8 cellular contexts compared by ENCODE assay signal in genomic region chr13:50123515-50123861, GRCh38.
A peak's percentile ranks its signal among the peaks of the same experiment; 100 is the strongest.
DNase-seq lines count a peak whose midpoint lies in the region; ATAC-seq and TF ChIP-seq lines count a peak whose summit lies in the region.

No MANE protein-coding gene starts in this region.

- no peaks in the 10 kb centered on the region for H3K9me3 ChIP-seq in BLaER1 treated with 17β-estradiol and CSF1 and Interleukin-3, amounts not matched to agents 10 nM and 100 nM (replicated peaks in 1 of 11)
- H3K9me3 ChIP-seq in HUES64 (ENCODE audit: insufficient read depth, low read depth, low read length): no peaks in the 10 kb centered on the region

- peaks cover 51% of the 10 kb centered on the region for H3K27me3 Mint-ChIP-seq in nephron (ENCODE audit: low read depth)

- peak overlapping the region; percentile 98 to 100 (median 99) for H3K27ac ChIP-seq in BLaER1 treated with 17β-estradiol and CSF1 and Interleukin-3, amounts not matched to agents 10 nM and 100 nM
- no peak overlapping the region; the same call in 1 of the 2 replicates for H3K27ac ChIP-seq in HUES64 (ENCODE audit: low read depth, low read length)
- peak overlapping the region; percentile 100 for H3K27ac ChIP-seq in coronary artery

- H3K4me1 Mint-ChIP-seq in nephron: peaks cover 45% of the 10 kb centered on the region

- H4K20me1 ChIP-seq in BLaER1 treated with 17β-estradiol and CSF1 and Interleukin-3, amounts not matched to agents 10 nM and 100 nM: peaks cover 0 to 55% (median 19%) of the 10 kb centered on the region in 11 experiments; a peak in 16 of 22 replicates

- peak overlapping the region; percentile 82 to 93 (median 90) for H3K4me3 Mint-ChIP-seq in nephron

- peaks cover under 1 to 10% (median 6%) of the 10 kb centered on the region in 11 experiments for H3K27me3 ChIP-seq in BLaER1 treated with 17β-estradiol and CSF1 and Interleukin-3, amounts not matched to agents 10 nM and 100 nM
- H3K27me3 ChIP-seq in HUES64 (ENCODE audit: insufficient read depth, low read length): peaks cover 84% of the 10 kb centered on the region

- H3K27ac Mint-ChIP-seq in nephron: peak overlapping the region; percentile 80 to 94 (median 94)

- H3K36me3 Mint-ChIP-seq in nephron (ENCODE audit: low read depth): peaks cover 20% of the 10 kb centered on the region

- ATAC-seq in GM18498 (IDR thresholded peaks at IDR 0.05; ENCODE audit: unreplicated experiment) (no peak), HG02588 (IDR thresholded peaks at IDR 0.05; ENCODE audit: unreplicated experiment) (no peak), GM19467 (IDR thresholded peaks at IDR 0.05; ENCODE audit: unreplicated experiment) (no peak)

- WGBS in HUES64: 3% methylated on average over 13 of the region's 13 CpGs

- H3K4me2 ChIP-seq in BLaER1 treated with 17β-estradiol and CSF1 and Interleukin-3, amounts not matched to agents 10 nM and 100 nM: peak overlapping the region; percentile 76 to 99 (median 92)

- H3K9me3 Mint-ChIP-seq in nephron: no peaks in the 10 kb centered on the region

- H3K4me1 ChIP-seq in BLaER1 treated with 17β-estradiol and CSF1 and Interleukin-3, amounts not matched to agents 10 nM and 100 nM: peaks cover 60 to 71% (median 66%) of the 10 kb centered on the region in 10 experiments
- H3K4me1 ChIP-seq in HUES64 (ENCODE audit: insufficient read depth, low read length): peaks cover 42% of the 10 kb centered on the region

- peak overlapping the region; percentile 98 to 100 (median 99) for H3K9ac ChIP-seq in BLaER1 treated with 17β-estradiol and CSF1 and Interleukin-3, amounts not matched to agents 10 nM and 100 nM
- peak overlapping the region; percentile 51; the same call in 1 of the 2 replicates for H3K9ac ChIP-seq in HUES64 (ENCODE audit: low read depth, low read length)

- TF ChIP-seq CTCF in coronary artery (IDR thresholded peaks at IDR 0.05): no peak
- no peak for TF ChIP-seq CTCF in nephron (IDR thresholded peaks at IDR 0.05; ENCODE audit: unreplicated experiment in 3 of 3)

- H3K36me3 ChIP-seq in BLaER1 treated with 17β-estradiol and CSF1 and Interleukin-3, amounts not matched to agents 10 nM and 100 nM: peaks cover 6 to 21% (median 11%) of the 10 kb centered on the region in 11 experiments; a peak in 14 of 22 replicates
- H3K36me3 ChIP-seq in HUES64 (ENCODE audit: insufficient read depth, low read length): no peaks in the 10 kb centered on the region

- H3K4me3 ChIP-seq in BLaER1 treated with 17β-estradiol and CSF1 and Interleukin-3, amounts not matched to agents 10 nM and 100 nM: peak overlapping the region; percentile 89 to 99 (median 96)
- H3K4me3 ChIP-seq in HUES64 (ENCODE audit: low read length) (peak overlapping the region; percentile 72), coronary artery (peak overlapping the region; percentile 97)

- DNase-seq in coronary artery (ENCODE audit: low spot score): no peak
- no peak for DNase-seq in middle frontal gyrus (ENCODE audit: extremely low spot score, low spot score)
